18 cellular contexts compared by ENCODE assay signal in the genomic region with DNA sequence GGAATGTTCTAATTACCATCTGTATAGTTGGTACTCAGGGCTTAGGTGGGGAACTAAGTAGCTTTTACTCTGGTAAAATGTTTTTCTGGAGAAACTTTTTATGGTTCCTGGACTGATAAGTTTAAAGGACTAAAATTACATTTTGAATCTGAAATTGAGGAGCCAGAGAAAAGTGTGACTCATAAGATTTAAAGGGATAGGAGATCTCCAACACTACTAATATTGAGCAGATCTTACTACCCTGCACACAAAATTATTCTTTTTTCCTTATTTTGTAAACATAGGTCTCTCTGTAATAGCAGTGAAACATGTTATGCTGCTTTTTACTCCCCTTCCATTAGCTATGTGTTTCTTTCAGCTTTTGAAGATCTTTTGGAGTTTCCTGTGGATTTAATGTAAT. TPM values are rescaled to one million over a fixed set of nuclear protein-coding genes. Genes with fewer than 3 reads are reported as not detected.
DNase-seq lines count a peak whose midpoint lies in the region; ATAC-seq, FAIRE-seq and TF ChIP-seq lines count a peak whose summit lies in the region.
"Had no signal": no experiment of that assay in that cellular context is flagged by ENCODE, and none has a peak within 500 bp of the region (broad histone marks: within the 10 kb centered on the region; RNA-seq: fewer than 3 reads in every experiment).

No MANE protein-coding gene starts in this region.

- H3K27ac ChIP-seq in DOHH2 (ENCODE audit: low read depth, low read length) (peak overlapping the region; percentile 33; the same call in 1 of the 2 replicates), MM.1S (ENCODE audit: low read length) (peak overlapping the region; percentile 8; the same call in 1 of the 2 replicates)
- H3K27ac ChIP-seq: BLaER1, body of pancreas, KMS-11 had no signal

- peaks cover 88% of the 10 kb centered on the region for H3K79me2 ChIP-seq in DOHH2 (ENCODE audit: control insufficient read depth, low read length)
- H3K79me2 ChIP-seq in MM.1S (ENCODE audit: low read length), result peaks cover 61% of the 10 kb centered on the region

- no peak for TF ChIP-seq CTCF in DOHH2 (IDR thresholded peaks at IDR 0.05; ENCODE audit: low read depth, low read length, poor library complexity, severe bottlenecking)
- TF ChIP-seq CTCF in MM.1S (IDR thresholded peaks at IDR 0.05; ENCODE audit: low read length), result no peak
- no peak for TF ChIP-seq CTCF in brain (conservative IDR thresholded peaks at IDR 0.05)
- TF ChIP-seq CTCF in nephron progenitor cell (IDR thresholded peaks at IDR 0.05), result no peak

- no peaks in the 10 kb centered on the region for H3K27me3 Mint-ChIP-seq in brain
- H3K27me3 Mint-ChIP-seq in nephron progenitor cell (ENCODE audit: low read depth, poor library complexity), result no peaks in the 10 kb centered on the region

- H3K4me1 Mint-ChIP-seq in brain (peaks cover 26% of the 10 kb centered on the region), nephron progenitor cell (no peaks in the 10 kb centered on the region)

- H3K4me3 Mint-ChIP-seq in brain (peak overlapping the region in 1 of 5 experiments; percentile 32), nephron progenitor cell (no peak overlapping the region)
- H3K4me3 Mint-ChIP-seq: T-helper 2 cell treated with Interferon-gamma antibody and Interleukin-4, amounts not matched to agents 5 μg/mL and 100 μg/mL, for 36 hours had no signal

- H3K36me3 Mint-ChIP-seq in brain, result peaks cover 66% of the 10 kb centered on the region
- H3K36me3 Mint-ChIP-seq in nephron progenitor cell (ENCODE audit: low read depth), result peaks cover 73% of the 10 kb centered on the region

- H3K9me3 Mint-ChIP-seq in brain, result peaks cover 22 to 27% (median 25%) of the 10 kb centered on the region in 5 experiments
- H3K9me3 Mint-ChIP-seq in nephron progenitor cell, result peaks cover 23% of the 10 kb centered on the region

- peaks cover 16% of the 10 kb centered on the region for H4K20me1 ChIP-seq in DOHH2 (ENCODE audit: control insufficient read depth, insufficient read depth, low read depth, low read length)
- H4K20me1 ChIP-seq in MM.1S (ENCODE audit: insufficient read depth, low read length), result no peaks in the 10 kb centered on the region

- no peaks in the 10 kb centered on the region for H3K27me3 ChIP-seq in DOHH2 (ENCODE audit: control insufficient read depth, low read length)
- no peaks in the 10 kb centered on the region for H3K27me3 ChIP-seq in MM.1S (replicated peaks; ENCODE audit: insufficient read depth, low read length)
- H3K27me3 ChIP-seq: BLaER1, body of pancreas had no signal

- H3K36me3 ChIP-seq in DOHH2 (ENCODE audit: control insufficient read depth, low read length) (peaks cover 90% of the 10 kb centered on the region), MM.1S (replicated peaks; ENCODE audit: insufficient read depth, low read length) (no peaks in the 10 kb centered on the region; the same call in 1 of the 2 replicates)

- H3K4me2 ChIP-seq in DOHH2 (ENCODE audit: low read length), result peak overlapping the region; percentile 31
- peak overlapping the region; percentile 59; the same call in 1 of the 2 replicates for H3K4me2 ChIP-seq in MM.1S (ENCODE audit: low read depth, low read length)
- H3K4me2 ChIP-seq: BLaER1 had no signal

- no peak overlapping the region for H2AFZ ChIP-seq in MM.1S (ENCODE audit: low read length)

- H3K27ac Mint-ChIP-seq in brain (peak overlapping the region in 3 of 5 experiments; percentile 23 to 82 (median 25)), nephron progenitor cell (peak overlapping the region; percentile 91)
- H3K27ac Mint-ChIP-seq: T-helper 2 cell treated with Interferon-gamma antibody and Interleukin-4, amounts not matched to agents 5 μg/mL and 100 μg/mL, for 36 hours had no signal

- FAIRE-seq in GM19239 (lab: Jason Lieb, UNC), result no peak

- no peak overlapping the region for H3K4me3 ChIP-seq in DOHH2 (ENCODE audit: low read length)
- peak overlapping the region; percentile 20; the same call in 1 of the 2 replicates for H3K4me3 ChIP-seq in MM.1S (ENCODE audit: low read length)
- H3K4me3 ChIP-seq: BLaER1, body of pancreas had no signal

- H3K9me2 ChIP-seq in DOHH2 (replicated peaks; ENCODE audit: control insufficient read depth, low read length), result no peaks in the 10 kb centered on the region
- no peaks in the 10 kb centered on the region for H3K9me2 ChIP-seq in MM.1S (replicated peaks; ENCODE audit: insufficient read depth, low read length)

- H3K4me1 ChIP-seq in DOHH2 (ENCODE audit: control insufficient read depth, low read length) (peaks cover 43% of the 10 kb centered on the region), MM.1S (ENCODE audit: low read length) (peaks cover 10% of the 10 kb centered on the region; the same call in 1 of the 2 replicates)
- H3K4me1 ChIP-seq: BLaER1 had no signal

- H3F3A ChIP-seq in DOHH2 (ENCODE audit: control insufficient read depth, insufficient read depth) (peaks cover 15% of the 10 kb centered on the region; the same call in 1 of the 2 replicates), MM.1S (ENCODE audit: insufficient read depth, low read length) (0 out of 2 replicates have a peak, but pooled peaks cover 3% of the 10 kb centered on the region)

- H3K9ac ChIP-seq in MM.1S (ENCODE audit: low read length), result no peak overlapping the region
- H3K9ac ChIP-seq: BLaER1, KMS-11 had no signal

- ATAC-seq in HG03469 (IDR thresholded peaks at IDR 0.05; ENCODE audit: unreplicated experiment) (no peak), HG03354 (IDR thresholded peaks at IDR 0.05; ENCODE audit: poor library complexity, severe bottlenecking, unreplicated experiment) (no peak), HG02840 (IDR thresholded peaks at IDR 0.05; ENCODE audit: low FRiP score, unreplicated experiment) (no peak)
- ATAC-seq: body of pancreas had no signal

- peaks cover 6% of the 10 kb centered on the region; the same call in 1 of the 2 replicates for H3K9me3 ChIP-seq in DOHH2 (ENCODE audit: control insufficient read depth, insufficient read depth, low read length)
- no peaks in the 10 kb centered on the region for H3K9me3 ChIP-seq in MM.1S (replicated peaks; ENCODE audit: insufficient read depth, low read length)
- H3K9me3 ChIP-seq: body of pancreas had no signal

- DNase-seq in MM.1S (no peak), nephron progenitor cell (no peak), GM19239 (ENCODE audit: insufficient read length, low spot score) (no peak)
- DNase-seq: body of pancreas; effector CD8-positive, alpha-beta T cell; EL; glutamatergic neuron; NCI-H1694; NCI-H510A; retina had no signal

RNA-seq across cellular contexts. Expression of a gene that starts 32.5 kb away (rescaled TPM):
- 4.0 TPM for polyA plus RNA-seq in brain (ENCODE audit: insufficient read depth, low read depth, low replicate concordance)
